1 cellular context compared by ENCODE assay signal in genomic region chr19:1133471-1133929, GRCh38.
A peak's percentile ranks its signal among the peaks of the same experiment; 100 is the strongest.
TF ChIP-seq lines count a peak whose summit lies in the region.

No MANE protein-coding gene starts in this region.

TF ChIP-seq in HepG2, 621 proteins besides CTCF, POLR2A, EP300 and RAD21:
- TF ChIP-seq SMYD3 (CRISPR knock-in tag; IDR thresholded peaks at IDR 0.05) (no peak), ZBTB38 (CRISPR knock-in tag; IDR thresholded peaks at IDR 0.05) (peak; percentile 17; the same call in 1 of the 2 replicates), MEIS1 (CRISPR knock-in tag; IDR thresholded peaks at IDR 0.05; ENCODE audit: borderline replicate concordance) (no peak), NFYC (CRISPR knock-in tag; IDR thresholded peaks at IDR 0.05) (peak; percentile 59), NAIF1 (CRISPR knock-in tag; IDR thresholded peaks at IDR 0.05; ENCODE audit: borderline replicate concordance) (no peak), NRL (CRISPR knock-in tag; IDR thresholded peaks at IDR 0.05; ENCODE audit: borderline replicate concordance) (no peak), NFYB (CRISPR knock-in tag; IDR thresholded peaks at IDR 0.05) (peak; percentile 63), ZBTB33 (CRISPR knock-in tag; IDR thresholded peaks at IDR 0.05) (peak; percentile 45; the same call in 1 of the 2 replicates), PBX3 (CRISPR knock-in tag; IDR thresholded peaks at IDR 0.05; ENCODE audit: borderline replicate concordance) (no peak), ZNF160 (CRISPR knock-in tag; IDR thresholded peaks at IDR 0.05) (no peak), MTA3 (CRISPR knock-in tag; IDR thresholded peaks at IDR 0.05) (no peak), ZSCAN5A (CRISPR knock-in tag; IDR thresholded peaks at IDR 0.05; ENCODE audit: borderline replicate concordance) (no peak), JDP2 (CRISPR knock-in tag; IDR thresholded peaks at IDR 0.05; ENCODE audit: borderline replicate concordance) (no peak), TRIM24 (CRISPR knock-in tag; IDR thresholded peaks at IDR 0.05) (no peak)
